8 cellular contexts compared by ENCODE assay signal in the genomic region with DNA sequence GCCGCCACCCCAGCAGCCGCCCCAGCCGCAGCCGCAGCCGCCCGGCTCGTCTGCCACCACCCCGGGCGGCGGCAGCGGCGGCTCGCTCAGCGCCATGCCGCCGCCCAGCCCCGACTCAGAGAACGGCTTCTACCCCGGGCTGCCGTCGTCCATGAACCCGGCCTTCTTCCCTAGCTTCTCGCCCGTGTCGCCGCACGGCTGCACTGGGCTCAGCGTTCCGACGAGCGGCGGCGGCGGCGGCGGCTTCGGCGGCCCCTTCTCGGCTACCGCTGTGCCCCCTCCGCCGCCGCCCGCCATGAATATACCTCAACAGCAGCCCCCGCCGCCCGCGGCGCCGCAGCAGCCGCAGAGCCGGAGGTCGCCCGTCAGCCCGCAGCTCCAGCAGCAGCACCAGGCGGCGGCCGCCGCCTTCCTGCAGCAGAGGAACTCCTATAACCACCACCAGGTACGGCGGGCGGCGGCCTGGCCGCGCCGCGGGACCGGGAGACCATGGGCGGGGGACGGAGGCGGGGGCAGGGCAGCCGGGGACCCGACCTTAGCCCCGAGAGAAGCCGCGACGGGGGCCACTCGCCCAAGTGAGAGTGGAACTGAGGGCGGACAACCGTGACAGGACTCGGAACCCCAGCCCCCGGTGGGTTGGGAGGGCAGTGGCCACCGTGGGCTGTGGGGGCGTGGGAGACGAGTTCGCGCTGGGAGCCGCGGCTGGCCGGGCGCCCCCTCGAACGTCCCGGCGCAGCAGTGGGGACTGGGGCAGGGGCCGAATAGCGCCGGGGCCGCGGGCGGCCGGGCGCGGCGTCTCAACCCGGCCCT. TPM values are rescaled to one million over a fixed set of nuclear protein-coding genes. Genes with fewer than 3 reads are reported as not detected.
DNase-seq lines count a peak whose midpoint lies in the region; ATAC-seq and TF ChIP-seq lines count a peak whose summit lies in the region.

No MANE protein-coding gene starts in this region.

- peaks cover 2% of the 10 kb centered on the region; the same call in 1 of the 2 replicates for H3K4me1 ChIP-seq in iPS DF 6.9 (ENCODE audit: control insufficient read depth, insufficient read depth, low read length)

- H3K36me3 Mint-ChIP-seq in Calu3 (ENCODE audit: insufficient read depth, unreplicated experiment) = peaks cover 46% of the 10 kb centered on the region

- ATAC-seq in HG02610 (IDR thresholded peaks at IDR 0.05; ENCODE audit: unreplicated experiment) = peak; percentile 2
- ATAC-seq in HG03565 (IDR thresholded peaks at IDR 0.05; ENCODE audit: unreplicated experiment) = no peak

- H3K4me3 ChIP-seq in iPS DF 6.9 (ENCODE audit: low read length) (peak overlapping the region; percentile 67), skeletal muscle cell (ENCODE audit: low read depth, low read length) (peak overlapping the region; percentile 87)

- peak overlapping the region; percentile 76 for H3K4me3 Mint-ChIP-seq in Calu3 (ENCODE audit: low read depth, unreplicated experiment)

- CTCF ChIA-PET in Calu3 (lab: Charles Lee) = interaction anchor here (1.3 kb wide), 1 partner anchor 1350 kb away, joined by 5 read pairs; no protein-coding TSS in a partner anchor

- H3K27me3 ChIP-seq in iPS DF 6.9 (ENCODE audit: control insufficient read depth, insufficient read depth, low read length) = no peaks in the 10 kb centered on the region; the same call in 1 of the 2 replicates

- BruUV-seq in Calu3 (replicated peaks; lab: Mats Ljungman, UMichigan) = no TSS peak

- peak overlapping the region; percentile 92 for H3K27ac ChIP-seq in angular gyrus (ENCODE audit: low read depth, low read length)
- no peak overlapping the region for H3K27ac ChIP-seq in iPS DF 6.9 (ENCODE audit: low read length)

- H3K9me3 Mint-ChIP-seq in Calu3 (ENCODE audit: low read depth, unreplicated experiment) = no peaks in the 10 kb centered on the region

- TF ChIP-seq CTCF in Calu3 (IDR thresholded peaks at IDR 0.05; ENCODE audit: unreplicated experiment) = no peak

- no CpG with 5 or more reads among the region's 106 CpGs for WGBS in iPS DF 6.9 (ENCODE audit: insufficient coverage, insufficient read length)

- peak overlapping the region; percentile 66 for H3K27ac Mint-ChIP-seq in Calu3 (ENCODE audit: unreplicated experiment)

- H3K4me1 Mint-ChIP-seq in Calu3 (ENCODE audit: low read depth, unreplicated experiment) = no peaks in the 10 kb centered on the region

- H3K27me3 Mint-ChIP-seq in Calu3 (ENCODE audit: unreplicated experiment) = no peaks in the 10 kb centered on the region

- DNase-seq in Calu3 (peak; percentile 17), SW480 (ENCODE audit: low spot score) (peak; percentile 34), iPS DF 6.9 (ENCODE audit: low read depth, low spot score) (no peak), skeletal muscle cell (ENCODE audit: low read depth) (no peak), NCI-H2029 (lab: John Stamatoyannopoulos, UW) (no peak)

- H3K9me3 ChIP-seq in iPS DF 6.9 (ENCODE audit: control insufficient read depth, insufficient read depth, low read length) = no peaks in the 10 kb centered on the region

- intact Hi-C loops in Calu3 (cut with micrococcal nuclease; ENCODE audit: unreplicated experiment) = loop anchor here (2.0 to 10.0 kb wide), 3 partner anchors 89 to 1349 kb away; no protein-coding TSS in a partner anchor

- no peaks in the 10 kb centered on the region for H3K36me3 ChIP-seq in iPS DF 6.9 (ENCODE audit: control insufficient read depth, insufficient read depth, low read length)

RNA-seq across cellular contexts. Expression of gene CPEB2, which starts 1.8 kb away (rescaled TPM):
- 6.6 and 7.3 TPM in 2 replicates for total RNA-seq in Calu3 (2022)

Comparison
In these comparisons a context has a peak if more than half of its experiments do, and no peak if none do; other contexts are left out.
1. DNase-seq: peak in Calu3 (single experiment) and SW480 (single experiment); none in iPS DF 6.9 (single experiment), skeletal muscle cell (single experiment) and NCI-H2029 (single experiment).